In genomic region chr15:71199384-71200351, GRCh38 we compare ENCODE assay signal across 17 cellular contexts.
DNase-seq lines count a peak whose midpoint lies in the region; ATAC-seq and TF ChIP-seq lines count a peak whose summit lies in the region.
"Had no signal": no experiment of that assay in that cellular context is flagged by ENCODE, and none has a peak within 500 bp of the region (broad histone marks: within the 10 kb centered on the region; RNA-seq: fewer than 3 reads in every experiment).

No MANE protein-coding gene starts in this region.

- TF ChIP-seq CTCF in upper lobe of right lung (IDR thresholded peaks at IDR 0.05) = no peak

- no peaks in the 10 kb centered on the region for H3K27me3 ChIP-seq in upper lobe of right lung

- H3K4me1 ChIP-seq in upper lobe of right lung = no peaks in the 10 kb centered on the region

- intact Hi-C loops in Right ventricle myocardium inferior (cut with DNase I) (loop anchor here (5.0 kb wide), 1 partner anchor 47 kb away; no protein-coding TSS in a partner anchor), cardiac septum (cut with DNase I) (no loop called here), left ventricle myocardium superior (cut with micrococcal nuclease) (no loop called here), upper lobe of right lung (cut with DNase I) (no loop called here)

- peak; percentile 11 for ATAC-seq in Right ventricle myocardium inferior
- ATAC-seq in left ventricle myocardium superior = peak; percentile 9
- ATAC-seq in upper lobe of right lung = peak; percentile 42
- ATAC-seq: activated naive CD8-positive, alpha-beta T cell treated with anti-CD3 and anti-CD28 coated beads, Interleukin-2, amount 50 U/mL, for 24 hours; left lobe of liver had no signal

- H3K27ac ChIP-seq in upper lobe of right lung = no peak overlapping the region
- H3K27ac ChIP-seq: thoracic aorta had no signal

- no peaks in the 10 kb centered on the region for H3K36me3 ChIP-seq in upper lobe of right lung
- H3K36me3 ChIP-seq: thoracic aorta had no signal

- no peak for DNase-seq in Right ventricle myocardium inferior (ENCODE audit: missing footprints)
- DNase-seq in cardiac septum (ENCODE audit: low spot score) = no peak
- DNase-seq in SK-N-DZ (ENCODE audit: low spot score) = peak; percentile 9
- DNase-seq in left ventricle myocardium superior = no peak
- DNase-seq in upper lobe of right lung = no peak
- no peak for DNase-seq in NCI-H510A (lab: John Stamatoyannopoulos, UW)
- DNase-seq in NCI-H1930 (lab: John Stamatoyannopoulos, UW) = no peak
- DNase-seq in LoVo (ENCODE audit: low spot score) = no peak
- DNase-seq: activated B cell treated with CpG ODN at 0.5 μM for 24 hours; activated CD8-positive, alpha-beta memory T cell treated with anti-CD3 and anti-CD28 coated beads for 24 hours; activated naive CD8-positive, alpha-beta T cell treated with anti-CD3 and anti-CD28 coated beads, Interleukin-2, amount 50 U/mL, for 24 hours; Kasumi-1; NCI-H1417 treated with DMSO at 0.1 percent for 48 hours; NCI-H2227 treated with DMSO at 0.1 percent for 48 hours; stimulated activated CD4-positive, alpha-beta T cell treated with anti-CD3 and anti-CD28 coated beads, Interleukin-4, amount 100 ng/mL, for 1 hour had no signal

- H3K4me3 ChIP-seq in upper lobe of right lung = no peak overlapping the region
- H3K4me3 ChIP-seq: thoracic aorta had no signal

- H3K9me3 ChIP-seq in upper lobe of right lung = no peaks in the 10 kb centered on the region
- H3K9me3 ChIP-seq: thoracic aorta had no signal
